15 cellular contexts compared by ENCODE assay signal in genomic region chr12:42565633-42566032, GRCh38. TPM values are rescaled to one million over a fixed set of nuclear protein-coding genes. Genes with fewer than 3 reads are reported as not detected.
DNase-seq lines count a peak whose midpoint lies in the region; ATAC-seq and TF ChIP-seq lines count a peak whose summit lies in the region.
"Had no signal": no experiment of that assay in that cellular context is flagged by ENCODE, and none has a peak within 500 bp of the region (broad histone marks: within the 10 kb centered on the region; RNA-seq: fewer than 3 reads in every experiment).

No MANE protein-coding gene starts in this region.

- H3F3A ChIP-seq in GM23338 (replicated peaks; ENCODE audit: low read depth) = no peaks in the 10 kb centered on the region

- H3K27ac Mint-ChIP-seq in GM23338 = no peak overlapping the region
- H3K27ac Mint-ChIP-seq: activated T-helper 2 cell treated with anti-CD3 and anti-CD28 coated beads, Interferon-gamma antibody, Interleukin-2, Interleukin-4, amounts not matched to agents 10 μg/mL and 5 μg/mL and 100 μg/mL, durations not matched to agents 14 hours and 24 hours and 36 hours; CD8-positive, alpha-beta T cell; naive thymus-derived CD8-positive, alpha-beta T cell had no signal

- H3K36me3 Mint-ChIP-seq in GM23338 (ENCODE audit: low read depth) = peaks cover 18% of the 10 kb centered on the region
- H3K36me3 Mint-ChIP-seq: CD8-positive, alpha-beta T cell; naive thymus-derived CD8-positive, alpha-beta T cell had no signal

- H3K27ac ChIP-seq in GM23338 (ENCODE audit: low read depth) (no peak overlapping the region), SJSA1 (peak overlapping the region; percentile 80), gastroesophageal sphincter (peak overlapping the region in 1 of 4 donors; percentile 28), neuronal stem cell (replicated peaks; ENCODE audit: low read length) (no peak overlapping the region)
- H3K27ac ChIP-seq: body of pancreas had no signal

- no peak overlapping the region for H2AK5ac ChIP-seq in neuronal stem cell (ENCODE audit: low read depth, low read length)

- peaks cover 17% of the 10 kb centered on the region; the same call in 2 of the 3 replicates for H3K9me3 Mint-ChIP-seq in GM23338
- H3K9me3 Mint-ChIP-seq: activated T-helper 2 cell treated with anti-CD3 and anti-CD28 coated beads, Interferon-gamma antibody, Interleukin-2, Interleukin-4, amounts not matched to agents 10 μg/mL and 5 μg/mL and 100 μg/mL, durations not matched to agents 14 hours and 24 hours and 36 hours; CD8-positive, alpha-beta T cell had no signal

- no peak overlapping the region for H2BK15ac ChIP-seq in neuronal stem cell (ENCODE audit: low read length)

- no peak for TF ChIP-seq EP300 in gastroesophageal sphincter (IDR thresholded peaks at IDR 0.05)

- H3K4me3 Mint-ChIP-seq in GM23338 = no peak overlapping the region
- H3K4me3 Mint-ChIP-seq: CD8-positive, alpha-beta T cell; naive thymus-derived CD8-positive, alpha-beta T cell had no signal

- H3K9me3 ChIP-seq in SJSA1 (replicated peaks) (no peaks in the 10 kb centered on the region), gastroesophageal sphincter (no peaks in the 10 kb centered on the region), neuronal stem cell (replicated peaks in 1 of 2; ENCODE audit: control insufficient read depth in 2 of 2, insufficient read depth in 1 of 2, low read depth in 1 of 2, low read length in 2 of 2) (no peaks in the 10 kb centered on the region)
- H3K9me3 ChIP-seq: body of pancreas, stomach had no signal

- H3K4me1 ChIP-seq in GM23338 (ENCODE audit: insufficient read depth) (peaks cover 17% of the 10 kb centered on the region), SJSA1 (replicated peaks) (peaks cover 33% of the 10 kb centered on the region), gastroesophageal sphincter (peaks cover 2 to 28% (median 3%) of the 10 kb centered on the region in 3 donors), neuronal stem cell (ENCODE audit: control insufficient read depth in 2 of 2, insufficient read depth in 1 of 2, low read depth in 1 of 2, low read length in 2 of 2) (no peaks in the 10 kb centered on the region)

- H4K91ac ChIP-seq in neuronal stem cell (ENCODE audit: low read depth, low read length, poor library complexity) = no peak overlapping the region

- H3K9ac ChIP-seq in neuronal stem cell (ENCODE audit: low read depth, low read length, poor library complexity) = no peak overlapping the region

- peaks cover 32% of the 10 kb centered on the region for H3K4me1 Mint-ChIP-seq in GM23338
- H3K4me1 Mint-ChIP-seq: naive thymus-derived CD8-positive, alpha-beta T cell had no signal

- TF ChIP-seq CTCF in GM23338 (conservative IDR thresholded peaks at IDR 0.05; ENCODE audit: low read depth in 2 of 2) (peak in 1 of 2 experiments; percentile 64; a peak in 2 of 4 replicates), gastroesophageal sphincter (IDR thresholded peaks at IDR 0.05) (peak in 1 of 4 experiments; percentile 22)

- no peak overlapping the region for H2BK12ac ChIP-seq in neuronal stem cell (ENCODE audit: low read length)

- H3K27me3 ChIP-seq in GM23338 (ENCODE audit: insufficient read depth) (peaks cover 9% of the 10 kb centered on the region; the same call in 1 of the 2 replicates), SJSA1 (replicated peaks) (no peaks in the 10 kb centered on the region), gastroesophageal sphincter (no peaks in the 10 kb centered on the region), neuronal stem cell (ENCODE audit: control insufficient read depth in 3 of 3, insufficient read depth in 3 of 3, low read depth in 1 of 3, low read length in 3 of 3) (no peaks in the 10 kb centered on the region)
- H3K27me3 ChIP-seq: body of pancreas, stomach had no signal

- peak overlapping the region; percentile 67; the same call in 1 of the 2 replicates for H2AFZ ChIP-seq in GM23338
- H2AFZ ChIP-seq in neuronal stem cell (ENCODE audit: low read length) = peak overlapping the region; percentile 31

- H4K20me1 ChIP-seq in GM23338 (replicated peaks; ENCODE audit: insufficient read depth) = no peaks in the 10 kb centered on the region

- 58 to 73% methylated on average over 2 to 5 of the region's 5 CpGs for WGBS in gastroesophageal sphincter (ENCODE audit: low coverage in 1 of 2), 2 donors
- WGBS in neuronal stem cell (ENCODE audit: extremely low coverage in 2 of 2, insufficient read length in 2 of 2, insufficient replicate concordance in 1 of 2), 2 donors = no CpG with 5 or more reads among the region's 5 CpGs

- no peaks in the 10 kb centered on the region for H3K9me2 ChIP-seq in GM23338 (ENCODE audit: insufficient read depth)

- no peaks in the 10 kb centered on the region for H3K36me3 ChIP-seq in GM23338 (ENCODE audit: insufficient read depth)
- H3K36me3 ChIP-seq in SJSA1 = no peaks in the 10 kb centered on the region
- no peaks in the 10 kb centered on the region for H3K36me3 ChIP-seq in gastroesophageal sphincter
- no peaks in the 10 kb centered on the region for H3K36me3 ChIP-seq in neuronal stem cell (replicated peaks in 1 of 2; ENCODE audit: control insufficient read depth in 2 of 2, insufficient read depth in 2 of 2, low read length in 2 of 2)
- H3K36me3 ChIP-seq: stomach had no signal

- no peaks in the 10 kb centered on the region for H3K79me1 ChIP-seq in neuronal stem cell (ENCODE audit: low read depth, low read length)

- peaks cover 8% of the 10 kb centered on the region for H3K27me3 Mint-ChIP-seq in GM23338 (ENCODE audit: insufficient read depth, low read depth, poor library complexity)

- H3K79me2 ChIP-seq in GM23338 (replicated peaks; ENCODE audit: insufficient read depth) = no peaks in the 10 kb centered on the region

- H3K4me2 ChIP-seq in GM23338 = peak overlapping the region; percentile 7; the same call in 1 of the 2 replicates
- no peak overlapping the region for H3K4me2 ChIP-seq in neuronal stem cell (ENCODE audit: insufficient read depth, low read length, poor library complexity, severe bottlenecking)

- peak; percentile 39 for DNase-seq in GM23338 (ENCODE audit: low spot score)
- DNase-seq in SJSA1 (ENCODE audit: low read depth in 1 of 2, low spot score in 2 of 2) = no peak
- no peak for DNase-seq in neuronal stem cell (ENCODE audit: low spot score)
- no peak for DNase-seq in DMS79 treated with DMSO at 0.1 percent for 48 hours (lab: John Stamatoyannopoulos, UW)
- DNase-seq in A172 (ENCODE audit: low spot score) = no peak
- no peak for DNase-seq in NCI-H345 (lab: John Stamatoyannopoulos, UW)
- DNase-seq: body of pancreas; CD8-positive, alpha-beta T cell; kidney glomerular epithelial cell; naive thymus-derived CD8-positive, alpha-beta T cell; NCI-H2107; stomach; T-helper 1 cell had no signal

- no peak overlapping the region for H3K18ac ChIP-seq in neuronal stem cell (ENCODE audit: low read length)

- TF ChIP-seq POLR2A in gastroesophageal sphincter (IDR thresholded peaks at IDR 0.05) = no peak

- peak; percentile 86 for ATAC-seq in GM23338
- peak; percentile 53 for ATAC-seq in gastroesophageal sphincter
- ATAC-seq: body of pancreas; CD8-positive, alpha-beta T cell; naive thymus-derived CD8-positive, alpha-beta T cell had no signal

- H3K4ac ChIP-seq in neuronal stem cell (ENCODE audit: low read length) = no peak overlapping the region

- no peak overlapping the region for H4K8ac ChIP-seq in neuronal stem cell (ENCODE audit: low read depth, low read length)

- H2BK120ac ChIP-seq in neuronal stem cell (ENCODE audit: low read depth, low read length) = no peak overlapping the region

- H3K4me3 ChIP-seq in GM23338 (no peak overlapping the region), SJSA1 (no peak overlapping the region), gastroesophageal sphincter (no peak overlapping the region), neuronal stem cell (ENCODE audit: low read length in 2 of 2) (no peak overlapping the region)
- H3K4me3 ChIP-seq: body of pancreas, stomach had no signal

- no peak overlapping the region for H2BK5ac ChIP-seq in neuronal stem cell (ENCODE audit: low read length)

- H3K23ac ChIP-seq in neuronal stem cell (ENCODE audit: low read depth, low read length, poor library complexity) = no peak overlapping the region

- no peak overlapping the region for H3K14ac ChIP-seq in neuronal stem cell (ENCODE audit: low read length)

RNA-seq across cellular contexts. Expression of gene PRICKLE1, which starts 23.9 kb away (rescaled TPM):
- 13.7 and 51.7 TPM in 2 replicates for total RNA-seq in GM23338 (2014; rRNA removed; shearing (Covaris generic))
- 7.7 and 12.8 TPM in 2 replicates for polyA plus RNA-seq in GM23338 (2016; fragmentation: Nextera tagmentation; extraction: Ambion mirVana)
- 3.3 and 8.1 TPM in 2 replicates for total RNA-seq in SJSA1 (2014; rRNA removed; shearing (Covaris generic))
- total RNA-seq in gastroesophageal sphincter = 10 to 100 TPM in 3 of 4 donors, 1 to 10 TPM in 1; 8.3 to 30.0 (median 23.3) TPM
- polyA plus RNA-seq in neuronal stem cell (2013, experiment 1 of 2) = 3.9 TPM
- 3.9 TPM for polyA plus RNA-seq in neuronal stem cell (2013, experiment 2 of 2)
- total RNA-seq in A172 (2014; rRNA removed; shearing (Covaris generic)) = 4.1 and 77.2 TPM in 2 replicates
